Comparison of ENCODE assay signal across 1 cellular context in the genomic region with DNA sequence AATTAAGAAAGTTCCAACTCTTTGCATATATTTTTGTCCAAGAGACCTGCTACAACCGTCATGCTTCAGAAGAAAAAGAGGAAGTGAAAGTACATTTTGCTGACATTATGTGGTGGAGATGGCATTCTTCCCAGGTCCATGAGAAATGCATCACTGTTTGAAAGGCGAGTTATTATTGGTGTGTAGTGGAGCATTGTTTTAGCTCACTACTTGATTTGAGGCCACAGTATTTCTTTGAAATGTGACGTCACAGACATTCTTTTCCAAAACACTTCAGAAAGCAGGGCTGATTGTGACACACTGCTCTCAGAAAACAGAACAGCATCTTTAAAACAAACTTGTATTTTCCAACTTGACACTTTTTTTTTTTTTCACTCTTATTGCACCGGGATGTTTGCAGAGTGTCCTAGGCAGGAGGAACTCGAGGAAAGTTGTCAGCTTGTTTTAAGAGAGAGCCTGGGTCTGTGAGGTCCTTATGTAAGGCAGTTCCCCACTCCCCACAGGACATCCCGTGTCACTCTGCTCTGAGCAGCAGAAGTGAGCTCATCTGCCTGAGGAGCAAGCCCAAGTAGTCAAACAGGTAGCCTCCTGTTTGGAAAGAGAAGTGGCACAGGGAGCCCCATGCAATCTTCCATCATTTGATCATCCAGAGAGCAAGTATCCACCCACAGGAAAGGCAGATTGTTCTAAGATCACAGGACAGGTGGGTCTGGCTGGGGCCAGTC.
TF ChIP-seq lines count a peak whose summit lies in the region.

No MANE protein-coding gene starts in this region.

TF ChIP-seq in GM23338, 12 proteins besides CTCF, POLR2A, EP300 and RAD21 (continued from another document):
- TF ChIP-seq STAT1 (IDR thresholded peaks at IDR 0.05; ENCODE audit: unreplicated experiment) (no peak), ZNF114 (CRISPR knock-in tag; IDR thresholded peaks at IDR 0.05) (no peak)
- TF ChIP-seq, protein P1, sequence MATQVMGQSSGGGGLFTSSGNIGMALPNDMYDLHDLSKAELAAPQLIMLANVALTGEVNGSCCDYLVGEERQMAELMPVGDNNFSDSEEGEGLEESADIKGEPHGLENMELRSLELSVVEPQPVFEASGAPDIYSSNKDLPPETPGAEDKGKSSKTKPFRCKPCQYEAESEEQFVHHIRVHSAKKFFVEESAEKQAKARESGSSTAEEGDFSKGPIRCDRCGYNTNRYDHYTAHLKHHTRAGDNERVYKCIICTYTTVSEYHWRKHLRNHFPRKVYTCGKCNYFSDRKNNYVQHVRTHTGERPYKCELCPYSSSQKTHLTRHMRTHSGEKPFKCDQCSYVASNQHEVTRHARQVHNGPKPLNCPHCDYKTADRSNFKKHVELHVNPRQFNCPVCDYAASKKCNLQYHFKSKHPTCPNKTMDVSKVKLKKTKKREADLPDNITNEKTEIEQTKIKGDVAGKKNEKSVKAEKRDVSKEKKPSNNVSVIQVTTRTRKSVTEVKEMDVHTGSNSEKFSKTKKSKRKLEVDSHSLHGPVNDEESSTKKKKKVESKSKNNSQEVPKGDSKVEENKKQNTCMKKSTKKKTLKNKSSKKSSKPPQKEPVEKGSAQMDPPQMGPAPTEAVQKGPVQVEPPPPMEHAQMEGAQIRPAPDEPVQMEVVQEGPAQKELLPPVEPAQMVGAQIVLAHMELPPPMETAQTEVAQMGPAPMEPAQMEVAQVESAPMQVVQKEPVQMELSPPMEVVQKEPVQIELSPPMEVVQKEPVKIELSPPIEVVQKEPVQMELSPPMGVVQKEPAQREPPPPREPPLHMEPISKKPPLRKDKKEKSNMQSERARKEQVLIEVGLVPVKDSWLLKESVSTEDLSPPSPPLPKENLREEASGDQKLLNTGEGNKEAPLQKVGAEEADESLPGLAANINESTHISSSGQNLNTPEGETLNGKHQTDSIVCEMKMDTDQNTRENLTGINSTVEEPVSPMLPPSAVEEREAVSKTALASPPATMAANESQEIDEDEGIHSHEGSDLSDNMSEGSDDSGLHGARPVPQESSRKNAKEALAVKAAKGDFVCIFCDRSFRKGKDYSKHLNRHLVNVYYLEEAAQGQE (IDR thresholded peaks at IDR 0.05; ENCODE audit: unreplicated experiment) = no peak
